15 cellular contexts compared by ENCODE assay signal in genomic region chr19:18658366-18658855, GRCh38. TPM values are rescaled to one million over a fixed set of nuclear protein-coding genes. Genes with fewer than 3 reads are reported as not detected.
DNase-seq lines count a peak whose midpoint lies in the region; TF ChIP-seq lines count a peak whose summit lies in the region.
"Had no signal": no experiment of that assay in that cellular context is flagged by ENCODE, and none has a peak within 500 bp of the region (broad histone marks: within the 10 kb centered on the region; RNA-seq: fewer than 3 reads in every experiment).

No MANE protein-coding gene starts in this region.

- peak overlapping the region; percentile 24 for H3K27ac ChIP-seq in muscle layer of colon (ENCODE audit: low read depth, low read length)
- peak overlapping the region; percentile 73 for H3K27ac ChIP-seq in suprapubic skin
- H3K27ac ChIP-seq: PC-9 had no signal

- H3K4me1 ChIP-seq in muscle layer of colon (ENCODE audit: insufficient read depth, low read length) (peaks cover 42% of the 10 kb centered on the region), suprapubic skin (peaks cover 39% of the 10 kb centered on the region)
- H3K4me1 ChIP-seq: HAP-1 had no signal

- H3K9me3 ChIP-seq in muscle layer of colon (ENCODE audit: low read length) (no peaks in the 10 kb centered on the region), suprapubic skin (no peaks in the 10 kb centered on the region)
- H3K9me3 ChIP-seq: HAP-1, MG63 had no signal

- H3K4me3 Mint-ChIP-seq in HFFc6 = no peak overlapping the region
- H3K4me3 Mint-ChIP-seq in brain = peak overlapping the region in 3 of 5 experiments; percentile 4 to 19 (median 9)
- H3K4me3 Mint-ChIP-seq: CD8-positive, alpha-beta T cell had no signal

- intact Hi-C loops in lower leg skin (cut with DNase I; ENCODE audit: low total_unique reads) = no loop called here

- H3K9ac ChIP-seq in muscle layer of colon (ENCODE audit: low read length) = no peak overlapping the region

- H3K36me3 ChIP-seq in muscle layer of colon (ENCODE audit: insufficient read depth, low read length) (no peaks in the 10 kb centered on the region), suprapubic skin (no peaks in the 10 kb centered on the region)
- H3K36me3 ChIP-seq: HAP-1, MG63 had no signal

- TF ChIP-seq CTCF in HFFc6 (IDR thresholded peaks at IDR 0.05) (no peak), brain (conservative IDR thresholded peaks at IDR 0.05) (no peak), suprapubic skin (IDR thresholded peaks at IDR 0.05) (no peak), lower leg skin (IDR thresholded peaks at IDR 0.05) (no peak)

- no peaks in the 10 kb centered on the region for H3K36me3 Mint-ChIP-seq in HFFc6 (ENCODE audit: low read depth)
- peaks cover 21% of the 10 kb centered on the region for H3K36me3 Mint-ChIP-seq in brain

- no peak for TF ChIP-seq EP300 in suprapubic skin (IDR thresholded peaks at IDR 0.05)

- H3K9me3 Mint-ChIP-seq in HFFc6 = no peaks in the 10 kb centered on the region
- no peaks in the 10 kb centered on the region for H3K9me3 Mint-ChIP-seq in brain
- H3K9me3 Mint-ChIP-seq: CD8-positive, alpha-beta T cell had no signal

- peaks cover 2% of the 10 kb centered on the region for H3K27me3 Mint-ChIP-seq in HFFc6 (ENCODE audit: insufficient read depth)
- H3K27me3 Mint-ChIP-seq in brain = peaks cover 4% of the 10 kb centered on the region

- H3K27ac Mint-ChIP-seq in HFFc6 (peak overlapping the region; percentile 75), brain (peak overlapping the region; percentile 29 to 77 (median 68))

- no peaks in the 10 kb centered on the region for H3K27me3 ChIP-seq in muscle layer of colon (ENCODE audit: control insufficient read depth in 1 of 2, insufficient read depth in 2 of 2, low read length in 2 of 2)
- H3K27me3 ChIP-seq in suprapubic skin = no peaks in the 10 kb centered on the region
- H3K27me3 ChIP-seq: MG63 had no signal

- DNase-seq in HFFc6 = no peak
- no peak for DNase-seq in suprapubic skin (ENCODE audit: low spot score in 2 of 2)
- DNase-seq in anterior cingulate cortex (lab: John Stamatoyannopoulos, UW) = no peak
- DNase-seq in lower leg skin (ENCODE audit: low spot score in 2 of 2) = no peak
- no peak for DNase-seq in NCI-H2171 (lab: John Stamatoyannopoulos, UW)
- DNase-seq: activated CD4-positive, alpha-beta T cell treated with anti-CD3 and anti-CD28 coated beads, Interleukin-2, amount 50 U/mL, for 4 hours; CD8-positive, alpha-beta T cell; MG63; stimulated activated CD4-positive, alpha-beta T cell treated with anti-CD3 and anti-CD28 coated beads, Interleukin-2, amount 100 ng/mL, for 48 hours; stimulated activated naive CD4-positive, alpha-beta T cell had no signal

- H3K4me3 ChIP-seq in muscle layer of colon (ENCODE audit: low read depth in 1 of 2, low read length in 2 of 2) (no peak overlapping the region), suprapubic skin (no peak overlapping the region), lower leg skin (ENCODE audit: low read depth, poor library complexity, severe bottlenecking) (no peak overlapping the region)
- H3K4me3 ChIP-seq: HAP-1, MG63, PC-9 had no signal

- WGBS in suprapubic skin = 85% methylated on average over 4 of the region's 4 CpGs
- 79 to 82% methylated on average over 4 of the region's 4 CpGs for WGBS in lower leg skin, 2 donors

- TF ChIP-seq POLR2A in suprapubic skin (IDR thresholded peaks at IDR 0.05) (no peak), lower leg skin (IDR thresholded peaks at IDR 0.05) (no peak)

- H3K4me1 Mint-ChIP-seq in HFFc6 (ENCODE audit: low read depth) (peaks cover 52% of the 10 kb centered on the region), brain (peaks cover 34% of the 10 kb centered on the region)

RNA-seq across cellular contexts. Expression of gene KLHL26, which starts 21.6 kb away (rescaled TPM):
- total RNA-seq in HFFc6 (2021; fragmentation: NEBNext Ultra II Directional; extraction: Animal tissue kit (Norgen Biotek cat#: 25700)) = 1 to 10 TPM; 3.6 to 9.3 (median 7.4) TPM
- polyA plus RNA-seq in brain (ENCODE audit: insufficient read depth, low read depth, low replicate concordance) = 10.9 TPM
- total RNA-seq in suprapubic skin (10 to 100 TPM in 2 of 4 donors, 1 to 10 TPM in 2; 6.9 to 26.5 (median 11.5) TPM), lower leg skin (10 to 100 TPM in 3 of 4 donors, 1 to 10 TPM in 1; 7.9 to 23.2 (median 18.2) TPM)

RNA-seq across cellular contexts. Expression of gene CRTC1, which starts 25.1 kb away (rescaled TPM):
- 10 to 100 TPM; 11.8 to 14.5 (median 13.4) TPM for total RNA-seq in HFFc6 (2021; fragmentation: NEBNext Ultra II Directional; extraction: Animal tissue kit (Norgen Biotek cat#: 25700))
- polyA plus RNA-seq in brain (ENCODE audit: insufficient read depth, low read depth, low replicate concordance) = 29.6 TPM
- 1 to 10 TPM; 4.1 to 6.3 (median 4.7) TPM for total RNA-seq in suprapubic skin
- 1 to 10 TPM; 2.1 to 5.5 (median 4.2) TPM for total RNA-seq in lower leg skin

RNA-seq across cellular contexts. Expression of gene TMEM59L, which starts 45.7 kb away (rescaled TPM):
- total RNA-seq in HFFc6 (2021; fragmentation: NEBNext Ultra II Directional; extraction: Animal tissue kit (Norgen Biotek cat#: 25700)) = 1 to 10 TPM; 1.7 to 4.3 (median 3.2) TPM
- 124 TPM for polyA plus RNA-seq in brain (ENCODE audit: insufficient read depth, low read depth, low replicate concordance)
- total RNA-seq in suprapubic skin (1 to 10 TPM in 2 of 4 donors, under 1 TPM in 2; 0.49 to 1.4 (median 0.97) TPM), lower leg skin (under 1 TPM in 3 of 4 donors, not detected in 1; 0.46 to 0.63 (median 0.52) TPM)
- total RNA-seq: CD8-positive, alpha-beta T cell; T-helper 2 cell treated with Interferon-gamma antibody and Interleukin-4, amounts not matched to agents 100 ng/mL and 5 ng/mL, for 36 hours had no signal

RNA-seq across cellular contexts. Expression of gene CRLF1, which starts 51.8 kb away (rescaled TPM):
- 1 to 10 TPM; 1.6 to 4.1 (median 2.4) TPM for total RNA-seq in HFFc6 (2021; fragmentation: NEBNext Ultra II Directional; extraction: Animal tissue kit (Norgen Biotek cat#: 25700))
- polyA plus RNA-seq in brain (ENCODE audit: insufficient read depth, low read depth, low replicate concordance) = 22.2 TPM
- 10 to 100 TPM; 21.2 to 65.5 (median 47.9) TPM for total RNA-seq in suprapubic skin
- 10 to 100 TPM; 27.7 to 90.8 (median 40.1) TPM for total RNA-seq in lower leg skin
- total RNA-seq: CD8-positive, alpha-beta T cell; T-helper 2 cell treated with Interferon-gamma antibody and Interleukin-4, amounts not matched to agents 100 ng/mL and 5 ng/mL, for 36 hours had no signal
